ENCODE assay signal across 14 cellular contexts in genomic region chr5:647727-648126, GRCh38. TPM values are rescaled to one million over a fixed set of nuclear protein-coding genes. Genes with fewer than 3 reads are reported as not detected.
A peak's percentile ranks its signal among the peaks of the same experiment; 100 is the strongest.
DNase-seq lines count a peak whose midpoint lies in the region; ATAC-seq and TF ChIP-seq lines count a peak whose summit lies in the region.
"Had no signal": no experiment of that assay in that cellular context is flagged by ENCODE, and none has a peak within 500 bp of the region (broad histone marks: within the 10 kb centered on the region; RNA-seq: fewer than 3 reads in every experiment).

No MANE protein-coding gene starts in this region.

- H3K4me3 Mint-ChIP-seq in activated T-cell treated with anti-CD3 and anti-CD28 coated beads, Interleukin-2, amount 50 U/mL, for 24 hours: no peak overlapping the region
- H3K4me3 Mint-ChIP-seq: CD4-positive, CD25-positive, alpha-beta regulatory T cell; GM23338 had no signal

- H3K4me3 ChIP-seq in colonic mucosa: no peak overlapping the region
- H3K4me3 ChIP-seq: GM23338 had no signal

- no peaks in the 10 kb centered on the region for H3K27me3 ChIP-seq in colonic mucosa

- no peak overlapping the region for H3K9ac ChIP-seq in colonic mucosa (ENCODE audit: low read depth in 2 of 2, low read length in 2 of 2)

- H3K9me3 ChIP-seq in colonic mucosa: no peaks in the 10 kb centered on the region

- TF ChIP-seq CTCF in colonic mucosa (IDR thresholded peaks at IDR 0.05): no peak

- no peaks in the 10 kb centered on the region for H3K4me1 Mint-ChIP-seq in activated T-cell treated with anti-CD3 and anti-CD28 coated beads, Interleukin-2, amount 50 U/mL, for 24 hours (ENCODE audit: low read depth)
- H3K4me1 Mint-ChIP-seq: GM23338 had no signal

- H3K27me3 Mint-ChIP-seq in activated T-cell treated with anti-CD3 and anti-CD28 coated beads, Interleukin-2, amount 50 U/mL, for 24 hours: no peaks in the 10 kb centered on the region
- H3K27me3 Mint-ChIP-seq: CD4-positive, CD25-positive, alpha-beta regulatory T cell had no signal

- no peak overlapping the region for H3K27ac ChIP-seq in colonic mucosa
- H3K27ac ChIP-seq: 22Rv1 had no signal

- no peaks in the 10 kb centered on the region for H3K36me3 ChIP-seq in colonic mucosa

- H3K36me3 Mint-ChIP-seq in activated T-cell treated with anti-CD3 and anti-CD28 coated beads, Interleukin-2, amount 50 U/mL, for 24 hours (ENCODE audit: low read depth): peaks cover 35% of the 10 kb centered on the region

- intact Hi-C loops in colonic mucosa (cut with DNase I): no loop called here

- no peak for ATAC-seq in GM19452 (IDR thresholded peaks at IDR 0.05; ENCODE audit: unreplicated experiment)
- ATAC-seq: GM23338, HepG2 had no signal

- DNase-seq in activated T-cell treated with anti-CD3 and anti-CD28 coated beads, Interleukin-2, amount 50 U/mL, for 24 hours: peak; percentile 6
- no peak for DNase-seq in activated T-cell treated with anti-CD3 and anti-CD28 coated beads, Interleukin-2, amount 50 U/mL, for 48 hours
- DNase-seq in colonic mucosa (peak; percentile 4), mucosa of gallbladder (ENCODE audit: low spot score) (peak; percentile 5), occipital lobe (lab: John Stamatoyannopoulos, UW) (no peak), hypothalamus (lab: John Stamatoyannopoulos, UW) (no peak), NCI-H187 treated with DMSO at 0.1 percent for 48 hours (lab: John Stamatoyannopoulos, UW) (no peak)
- DNase-seq: CD4-positive, CD25-positive, alpha-beta regulatory T cell; DMS53; H7 had no signal

- H3K27ac Mint-ChIP-seq in activated T-cell treated with anti-CD3 and anti-CD28 coated beads, Interleukin-2, amount 50 U/mL, for 24 hours: no peak overlapping the region
- H3K27ac Mint-ChIP-seq: CD4-positive, CD25-positive, alpha-beta regulatory T cell; GM23338 had no signal

- no peaks in the 10 kb centered on the region for H3K9me3 Mint-ChIP-seq in activated T-cell treated with anti-CD3 and anti-CD28 coated beads, Interleukin-2, amount 50 U/mL, for 24 hours
- H3K9me3 Mint-ChIP-seq: CD4-positive, CD25-positive, alpha-beta regulatory T cell had no signal

- no peaks in the 10 kb centered on the region for H3K4me1 ChIP-seq in colonic mucosa

RNA-seq across cellular contexts. Expression of gene CEP72, which starts 35.6 kb away (rescaled TPM):
- 10 to 100 TPM in 1 of 2 donors, 1 to 10 TPM in 1; 3.8 to 21.0 TPM for total RNA-seq in colonic mucosa
- total RNA-seq in mucosa of gallbladder: 26.7 TPM
- total RNA-seq in occipital lobe: 5.9 TPM

RNA-seq across cellular contexts. Expression of gene TPPP, which starts 45.4 kb away (rescaled TPM):
- total RNA-seq in colonic mucosa (1 to 10 TPM; 1.7 to 4.0 TPM), mucosa of gallbladder (9.9 TPM), occipital lobe (16.2 TPM)
- total RNA-seq: HepG2 had no signal

Comparison
In these comparisons a context has a peak if more than half of its experiments do, and no peak if none do; other contexts are left out.
1. DNase-seq: peak in activated T-cell treated with anti-CD3 and anti-CD28 coated beads, Interleukin-2, amount 50 U/mL, for 24 hours (single experiment), colonic mucosa (single experiment) and mucosa of gallbladder (single experiment); none in activated T-cell treated with anti-CD3 and anti-CD28 coated beads, Interleukin-2, amount 50 U/mL, for 48 hours (0 of 2), occipital lobe (single experiment), hypothalamus (0 of 51) and NCI-H187 treated with DMSO at 0.1 percent for 48 hours (single experiment).